In the genomic region with DNA sequence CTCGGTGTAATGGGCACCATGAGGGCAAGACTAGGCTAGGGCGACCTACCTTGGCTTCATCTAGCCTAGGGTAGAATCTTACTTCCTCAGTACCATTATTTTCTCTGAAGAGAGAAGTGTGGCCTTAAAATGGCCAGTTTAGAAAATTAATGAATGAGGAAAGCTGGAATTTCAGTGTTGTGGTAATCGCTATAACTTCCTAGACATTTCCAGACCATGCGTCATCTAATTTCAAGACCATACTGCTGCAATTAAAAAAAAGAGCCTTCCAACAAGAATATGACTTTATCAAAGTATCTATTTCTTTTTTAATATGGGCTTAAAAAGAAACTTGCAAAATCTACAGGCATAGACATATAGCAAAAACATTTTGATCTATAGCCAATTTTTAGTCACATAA, we compare ENCODE assay signal across 23 cellular contexts.
"Had no signal": no experiment of that assay in that cellular context is flagged by ENCODE, and none has a peak within 500 bp of the region (broad histone marks: within the 10 kb centered on the region; RNA-seq: fewer than 3 reads in every experiment).

No MANE protein-coding gene starts in this region.

- H3K27ac ChIP-seq: dorsolateral prefrontal cortex, epithelial cell of prostate, esophagus muscularis mucosa, gastrocnemius medialis, heart right ventricle, parathyroid adenoma, psoas muscle, right lobe of liver, spleen, tibial artery, upper lobe of right lung, vagina had no signal

- H3K9ac ChIP-seq: parathyroid adenoma had no signal

- H3K79me2 ChIP-seq: parathyroid adenoma had no signal

- DNase-seq: dorsolateral prefrontal cortex; effector memory CD4-positive, alpha-beta T cell; gastrocnemius medialis; heart right ventricle; kidney glomerular epithelial cell; mesendoderm; naive B cell; psoas muscle; retina; right lobe of liver; spleen; stimulated activated CD4-positive, alpha-beta T cell treated with anti-CD3 and anti-CD28 coated beads, Interleukin-15, amount 100 ng/mL, for 24 hours; stimulated activated CD4-positive, alpha-beta T cell treated with anti-CD3 and anti-CD28 coated beads, Interleukin-1b, Interleukin-23, amount 100 ng/mL, for 48 hours; stimulated activated CD4-positive, alpha-beta T cell treated with anti-CD3 and anti-CD28 coated beads, Interleukin-4, amount 100 ng/mL, for 24 hours; tibial artery; upper lobe of right lung had no signal

- H3K9me3 Mint-ChIP-seq: nephron; stimulated activated memory B cell treated with anti-CD40 and anti-IgM and Interleukin-4, amounts not matched to agents 10 μg/mL and 1 μg/mL and 100 μg/mL, for 72 hours; stimulated activated naive CD8-positive, alpha-beta T cell treated with anti-CD3 and anti-CD28 coated beads, Interleukin-15, Interleukin-2, amounts not matched to agents 100 ng/mL and 50 ng/mL, for 24 hours had no signal

- H3K27me3 ChIP-seq: dorsolateral prefrontal cortex, esophagus muscularis mucosa, gastrocnemius medialis, heart right ventricle, right lobe of liver, spleen, tibial artery, upper lobe of right lung, vagina had no signal

- ATAC-seq: gastrocnemius medialis; heart right ventricle; psoas muscle; right lobe of liver; stimulated activated memory B cell treated with anti-CD40 and anti-IgM and Interleukin-4, amounts not matched to agents 10 μg/mL and 1 μg/mL and 100 μg/mL, for 72 hours; upper lobe of right lung had no signal

- H2AFZ ChIP-seq: parathyroid adenoma had no signal

- H3K36me3 Mint-ChIP-seq: naive B cell; stimulated activated memory B cell treated with anti-CD40 and anti-IgM and Interleukin-4, amounts not matched to agents 10 μg/mL and 1 μg/mL and 100 μg/mL, for 72 hours had no signal

- H3K36me3 ChIP-seq: esophagus muscularis mucosa, gastrocnemius medialis, heart right ventricle, right lobe of liver, spleen, tibial artery, upper lobe of right lung, vagina had no signal

- H3K27ac Mint-ChIP-seq: naive B cell; stimulated activated memory B cell treated with anti-CD40 and anti-IgM and Interleukin-4, amounts not matched to agents 10 μg/mL and 1 μg/mL and 100 μg/mL, for 72 hours; stimulated activated naive CD8-positive, alpha-beta T cell treated with anti-CD3 and anti-CD28 coated beads, Interleukin-15, Interleukin-2, amounts not matched to agents 100 ng/mL and 50 ng/mL, for 24 hours had no signal

- H3K4me3 Mint-ChIP-seq: naive B cell; nephron; stimulated activated memory B cell treated with anti-CD40 and anti-IgM and Interleukin-4, amounts not matched to agents 10 μg/mL and 1 μg/mL and 100 μg/mL, for 72 hours; stimulated activated naive CD8-positive, alpha-beta T cell treated with anti-CD3 and anti-CD28 coated beads, Interleukin-15, Interleukin-2, amounts not matched to agents 100 ng/mL and 50 ng/mL, for 24 hours had no signal

- H3K4me1 Mint-ChIP-seq: naive B cell; stimulated activated memory B cell treated with anti-CD40 and anti-IgM and Interleukin-4, amounts not matched to agents 10 μg/mL and 1 μg/mL and 100 μg/mL, for 72 hours had no signal

- H3K4me3 ChIP-seq: dorsolateral prefrontal cortex, esophagus muscularis mucosa, gastrocnemius medialis, heart right ventricle, psoas muscle, right lobe of liver, spleen, tibial artery, upper lobe of right lung, vagina had no signal

- H3K9me3 ChIP-seq: esophagus muscularis mucosa, gastrocnemius medialis, heart right ventricle, psoas muscle, right lobe of liver, spleen, tibial artery, upper lobe of right lung, vagina had no signal

- H3K4me1 ChIP-seq: esophagus muscularis mucosa, gastrocnemius medialis, heart right ventricle, parathyroid adenoma, psoas muscle, right lobe of liver, tibial artery, upper lobe of right lung had no signal
